24 cellular contexts compared by ENCODE assay signal in the genomic region with DNA sequence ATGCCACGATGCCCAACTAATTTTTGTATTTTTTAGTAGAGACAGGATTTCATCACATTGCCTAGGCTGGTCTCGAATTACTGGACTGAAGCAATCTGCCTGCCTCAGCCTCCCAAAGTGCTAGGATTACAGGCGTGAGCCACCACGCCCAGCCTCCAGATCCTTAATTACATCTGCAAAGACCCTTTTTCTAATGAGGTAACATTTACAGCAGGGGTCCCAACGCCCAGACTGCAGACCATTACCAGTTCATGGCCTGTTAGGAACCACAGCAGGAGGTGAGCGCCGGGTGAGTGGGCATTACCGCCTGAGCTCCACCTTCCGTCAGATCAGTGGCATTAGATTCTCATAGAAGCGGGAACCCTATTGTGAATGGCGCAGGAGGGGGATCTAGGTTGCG.
"Had no signal": no experiment of that assay in that cellular context is flagged by ENCODE, and none has a peak within 500 bp of the region (broad histone marks: within the 10 kb centered on the region; RNA-seq: fewer than 3 reads in every experiment).

No MANE protein-coding gene starts in this region.

- H3K27me3 ChIP-seq: right lobe of liver, testis, uterus had no signal

- DNase-seq: kidney; left colon; left lung; lower lobe of right lung; mammary epithelial cell; mesenchymal stem cell; naive thymus-derived CD8-positive, alpha-beta T cell; nucleus accumbens; psoas muscle; right lobe of liver; stimulated activated CD4-positive, alpha-beta T cell treated with anti-CD3 and anti-CD28 coated beads, Interleukin-1b, Interleukin-23, amount 100 ng/mL, for 48 hours; stimulated activated CD4-positive, alpha-beta T cell treated with anti-CD3 and anti-CD28 coated beads, Interleukin-2, amount 100 ng/mL, for 48 hours; stimulated activated CD4-positive, alpha-beta T cell treated with anti-CD3 and anti-CD28 coated beads, Interleukin-4, amount 100 ng/mL, for 4 hours; stimulated activated naive B cell treated with anti-CD40 and anti-IgM and Interleukin-4, amounts not matched to agents 10 μg/mL and 1 μg/mL and 100 μg/mL, for 72 hours; stimulated activated naive CD8-positive, alpha-beta T cell treated with anti-CD3 and anti-CD28 coated beads, Interleukin-15, Interleukin-2, amounts not matched to agents 100 U/mL and 50 U/mL, for 24 hours; stomach; testis; thyroid gland; transverse colon; upper lobe of right lung; uterus had no signal

- H3K9me3 ChIP-seq: left lung, lower lobe of right lung, psoas muscle, right lobe of liver, stomach, testis, thyroid gland, transverse colon, upper lobe of right lung, uterus had no signal

- H3K9ac ChIP-seq: parathyroid adenoma had no signal

- H3K27ac ChIP-seq: hepatocyte, left lung, lower lobe of right lung, parathyroid adenoma, psoas muscle, right lobe of liver, stomach, testis, thyroid gland, transverse colon, upper lobe of right lung, uterus had no signal

- H3K4me3 ChIP-seq: hepatocyte, left lung, lower lobe of right lung, psoas muscle, right lobe of liver, smooth muscle cell, stomach, testis, thyroid gland, transverse colon, upper lobe of right lung, uterus had no signal

- H3K4me1 ChIP-seq: parathyroid adenoma, psoas muscle, upper lobe of right lung had no signal

- H3K36me3 ChIP-seq: left lung, right lobe of liver, thyroid gland, transverse colon, uterus had no signal
